In genomic region chr12:79990509-79991338, GRCh38 we compare ENCODE assay signal across 8 cellular contexts. TPM values are rescaled to one million over a fixed set of nuclear protein-coding genes. Genes with fewer than 3 reads are reported as not detected.
A peak's percentile ranks its signal among the peaks of the same experiment; 100 is the strongest.
DNase-seq lines count a peak whose midpoint lies in the region; ATAC-seq and TF ChIP-seq lines count a peak whose summit lies in the region.
"Not testable (repeated sequence)": the region's sequence is repeated elsewhere in the genome, so short reads cannot be mapped to it uniquely, and the experiment has no call there.

No MANE protein-coding gene starts in this region.

- H3K9me2 ChIP-seq in MM.1S (replicated peaks; ENCODE audit: insufficient read depth, low read length); OCI-LY7 (ENCODE audit: insufficient read depth, low read length); SK-N-SH: not testable (repeated sequence)

- TF ChIP-seq EP300 in SK-N-SH (IDR thresholded peaks at IDR 0.05; ENCODE audit: borderline replicate concordance in 1 of 2, low read depth in 1 of 2, low read length in 1 of 2), result not testable (repeated sequence)

- H3K36me3 ChIP-seq in BE2C; MM.1S (replicated peaks; ENCODE audit: insufficient read depth, low read length); OCI-LY7 (ENCODE audit: insufficient read depth, low read length); SK-N-SH (replicated peaks in 1 of 2; ENCODE audit: control insufficient read depth in 1 of 2, insufficient read depth in 2 of 2, low read length in 1 of 2); fibroblast of lung (ENCODE audit: control insufficient read depth, insufficient read depth, low read length); osteoblast (ENCODE audit: insufficient read depth, low read length); thoracic aorta: not testable (repeated sequence)

- TF ChIP-seq RAD21 in SK-N-SH (IDR thresholded peaks at IDR 0.05; ENCODE audit: low read length), result not testable (repeated sequence)

- H2AFZ ChIP-seq in MM.1S (ENCODE audit: low read length), result not testable (repeated sequence)
- H2AFZ ChIP-seq in OCI-LY7 (ENCODE audit: low read length), result 0 out of 2 replicates have a peak overlapping the region, but pooled peaks have one; percentile 25
- H2AFZ ChIP-seq in SK-N-SH (ENCODE audit: low read depth), result peak overlapping the region; percentile 54
- peak overlapping the region; percentile 3 for H2AFZ ChIP-seq in fibroblast of lung (ENCODE audit: low read length)
- peak overlapping the region; percentile 5 for H2AFZ ChIP-seq in osteoblast (ENCODE audit: low read length)

- H3K4me2 ChIP-seq in MM.1S (ENCODE audit: low read depth, low read length) (peak overlapping the region; percentile 22; the same call in 1 of the 2 replicates), SK-N-SH (peak overlapping the region; percentile 30)
- H3K4me2 ChIP-seq in OCI-LY7 (ENCODE audit: low read length); fibroblast of lung (ENCODE audit: extremely low read depth, insufficient read depth, low read length); osteoblast (ENCODE audit: insufficient read depth, low read length): not testable (repeated sequence)

- not testable (repeated sequence) for BruUV-seq in OCI-LY7 (replicated peaks; lab: Mats Ljungman, UMichigan)

- not testable (repeated sequence) for H3K27ac ChIP-seq in MM.1S (ENCODE audit: low read length); OCI-LY7 (ENCODE audit: low read depth, low read length, poor library complexity, severe bottlenecking); SK-N-SH (ENCODE audit: low read depth in 2 of 2, low read length in 1 of 2); fibroblast of lung (ENCODE audit: insufficient read depth, low read length); osteoblast (ENCODE audit: low read depth, low read length); thoracic aorta

- DNase-seq in BE2C; MM.1S; OCI-LY7 (ENCODE audit: low spot score); SK-N-SH; fibroblast of lung (ENCODE audit: low read depth in 2 of 2); osteoblast (ENCODE audit: insufficient read length, low spot score, missing footprints); thoracic aorta (ENCODE audit: low spot score): not testable (repeated sequence)
- DNase-seq in HT-29 (ENCODE audit: low spot score), result peak; percentile 20

- POLR2A ChIA-PET in OCI-LY7 (lab: Charles Lee); SK-N-SH (lab: Yijun Ruan, JAX): not testable (repeated sequence)

- not testable (repeated sequence) for H3K9me3 ChIP-seq in BE2C; MM.1S (replicated peaks; ENCODE audit: insufficient read depth, low read length); OCI-LY7 (ENCODE audit: low read length); SK-N-SH; fibroblast of lung (ENCODE audit: control insufficient read depth, insufficient read depth, low read depth, low read length); osteoblast (ENCODE audit: low read depth, low read length); thoracic aorta

- 65% methylated on average over 10 of the region's 10 CpGs for WGBS in SK-N-SH (ENCODE audit: low lambda C conversion rate)

- not testable (repeated sequence) for H3F3A ChIP-seq in MM.1S (ENCODE audit: insufficient read depth, low read length)
- H3F3A ChIP-seq in SK-N-SH (replicated peaks; ENCODE audit: insufficient read depth), result peaks cover 13% of the 10 kb centered on the region

- CTCF ChIA-PET in OCI-LY7 (lab: Charles Lee; ENCODE audit: unreplicated experiment); SK-N-SH (lab: Yijun Ruan, JAX): not testable (repeated sequence)

- intact Hi-C loops in OCI-LY7 (cut with micrococcal nuclease; ENCODE audit: unreplicated experiment), result not testable (repeated sequence)

- H3K79me2 ChIP-seq in MM.1S (ENCODE audit: low read length); OCI-LY7 (ENCODE audit: insufficient read depth, low read depth, low read length); SK-N-SH (ENCODE audit: insufficient read depth); fibroblast of lung (ENCODE audit: control insufficient read depth, insufficient read depth, low read length); osteoblast (ENCODE audit: insufficient read depth, low read length): not testable (repeated sequence)

- TF ChIP-seq CTCF in BE2C (IDR thresholded peaks at IDR 0.05; ENCODE audit: low read depth, low read length) (0 out of 2 replicates have a peak, but pooled peaks have one; percentile 14), SK-N-SH (IDR thresholded peaks at IDR 0.05) (peak; percentile 33), osteoblast (IDR thresholded peaks at IDR 0.05; ENCODE audit: extremely low read depth, low read depth, low read length) (peak; percentile 5), thoracic aorta (IDR thresholded peaks at IDR 0.05) (peak; percentile 15)
- not testable (repeated sequence) for TF ChIP-seq CTCF in MM.1S (IDR thresholded peaks at IDR 0.05; ENCODE audit: low read length); OCI-LY7 (conservative IDR thresholded peaks at IDR 0.05; ENCODE audit: low read length); fibroblast of lung (conservative IDR thresholded peaks at IDR 0.05 in 1 of 2, IDR thresholded peaks at IDR 0.05 in 1 of 2; ENCODE audit: low read depth in 1 of 2, low read length in 2 of 2)

- not testable (repeated sequence) for ATAC-seq in thoracic aorta (ENCODE audit: insufficient number of reproducible peaks, low FRiP score, low read depth)

- not testable (repeated sequence) for H3K4me3 ChIP-seq in BE2C (ENCODE audit: low read depth, low read length); MM.1S (ENCODE audit: low read length); OCI-LY7 (ENCODE audit: low read depth, low read length, poor library complexity, severe bottlenecking); SK-N-SH (ENCODE audit: low read depth in 2 of 2, low read length in 1 of 2); fibroblast of lung (replicated peaks in 1 of 4; ENCODE audit: control extremely low read depth in 1 of 4, insufficient read depth in 1 of 4, low read depth in 3 of 4, low read length in 4 of 4); osteoblast (ENCODE audit: insufficient read depth, low read length)
- peak overlapping the region; percentile 38 for H3K4me3 ChIP-seq in thoracic aorta

- not testable (repeated sequence) for H4K20me1 ChIP-seq in MM.1S (ENCODE audit: insufficient read depth, low read length); OCI-LY7 (ENCODE audit: insufficient read depth, low read length); SK-N-SH (ENCODE audit: insufficient read depth); fibroblast of lung (ENCODE audit: control insufficient read depth, extremely low read depth, insufficient read depth, low read length); osteoblast (ENCODE audit: insufficient read depth, low read length)

- H3K9ac ChIP-seq in MM.1S (ENCODE audit: low read length); SK-N-SH; fibroblast of lung (ENCODE audit: insufficient read depth, low read length): not testable (repeated sequence)

- not testable (repeated sequence) for H3K27me3 ChIP-seq in BE2C; MM.1S (replicated peaks; ENCODE audit: insufficient read depth, low read length); SK-N-SH (ENCODE audit: insufficient read depth); fibroblast of lung (ENCODE audit: control insufficient read depth, insufficient read depth, low read length); osteoblast (ENCODE audit: insufficient read depth, low read length); thoracic aorta (replicated peaks; ENCODE audit: insufficient read depth)

- not testable (repeated sequence) for H3K4me1 ChIP-seq in BE2C; MM.1S (ENCODE audit: low read length); OCI-LY7 (ENCODE audit: insufficient read depth, low read length, poor library complexity, severe bottlenecking); SK-N-SH (ENCODE audit: control insufficient read depth in 1 of 2, insufficient read depth in 2 of 2, low read depth in 1 of 2, low read length in 1 of 2); fibroblast of lung (ENCODE audit: control insufficient read depth, extremely low read depth, insufficient read depth, low read length); osteoblast (ENCODE audit: insufficient read depth, low read length); thoracic aorta (ENCODE audit: control insufficient read depth in 1 of 2, low read depth in 2 of 2)

RNA-seq across cellular contexts. Expression of gene PPP1R12A, which starts 55.8 kb away (rescaled TPM):
- 19.2 TPM for polyA plus RNA-seq in BE2C (2012; ENCODE audit: insufficient read depth, insufficient read length, low read depth)
- total RNA-seq in HT-29 (2014; rRNA removed; shearing (Covaris generic)), result 25.1 and 26.1 TPM in 2 replicates
- 44.5 and 75.3 TPM in 2 replicates for total RNA-seq in OCI-LY7 (2014; rRNA removed; shearing (Covaris generic))
- total RNA-seq in OCI-LY7 (2022) (65.1 and 75.2 TPM in 2 replicates), fibroblast of lung (120 and 139 TPM in 2 replicates), osteoblast (118 and 165 TPM in 2 replicates), thoracic aorta (100 to 1,000 TPM; 151 to 199 TPM)
- polyA plus RNA-seq in SK-N-SH (2012; rRNA removed) (26.0 and 39.0 TPM in 2 replicates), fibroblast of lung (76.4 and 94.9 TPM in 2 replicates)
- 31.0 and 40.0 TPM in 2 replicates for polyA plus RNA-seq in SK-N-SH (2012; cell fraction: cytosol; rRNA removed)
- 38.3 and 80.8 TPM in 2 replicates for polyA plus RNA-seq in SK-N-SH (2012; cell fraction: nucleus; rRNA removed)
- polyA plus RNA-seq in fibroblast of lung (2012), result 47.8 and 62.1 TPM in 2 replicates
- polyA minus RNA-seq in fibroblast of lung (ENCODE audit: low replicate concordance), result 15.7 and 24.4 TPM in 2 replicates
